1 cellular context compared by ENCODE assay signal in the genomic region with DNA sequence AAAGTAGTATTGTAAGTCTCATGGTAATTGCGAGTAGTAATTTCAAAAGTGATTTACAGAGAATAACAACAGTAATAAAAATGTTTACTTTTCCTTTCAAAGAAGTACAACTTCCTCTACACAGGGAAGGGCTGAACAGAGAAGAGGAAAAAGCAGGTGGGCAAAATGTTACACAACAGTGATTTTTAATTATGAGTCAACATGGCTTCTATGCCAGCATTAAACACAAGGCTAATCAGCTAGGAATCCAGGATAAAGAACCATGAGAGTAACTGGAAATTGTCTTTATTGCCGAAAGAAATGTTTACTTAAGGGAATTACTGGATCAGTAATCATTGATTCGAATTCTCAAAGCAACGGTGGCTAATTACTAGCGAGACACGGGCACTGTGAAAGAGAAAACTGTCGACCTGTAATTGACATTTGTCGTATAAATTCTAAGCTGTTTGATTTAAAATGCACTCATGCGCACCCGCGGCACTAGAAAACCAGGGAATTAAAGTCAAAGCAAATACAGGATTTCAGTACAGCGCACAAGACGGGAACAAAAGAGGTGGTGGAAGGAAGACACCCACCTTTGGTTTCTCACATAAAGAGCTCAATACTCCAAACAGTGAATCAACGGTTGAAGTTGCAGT.
TF ChIP-seq lines count a peak whose summit lies in the region.

No MANE protein-coding gene starts in this region.

TF ChIP-seq in GM23338, 12 proteins besides CTCF, POLR2A, EP300 and RAD21 (continued from another document):
- TF ChIP-seq ETS1 (IDR thresholded peaks at IDR 0.05): no peak
- TF ChIP-seq, protein P1, sequence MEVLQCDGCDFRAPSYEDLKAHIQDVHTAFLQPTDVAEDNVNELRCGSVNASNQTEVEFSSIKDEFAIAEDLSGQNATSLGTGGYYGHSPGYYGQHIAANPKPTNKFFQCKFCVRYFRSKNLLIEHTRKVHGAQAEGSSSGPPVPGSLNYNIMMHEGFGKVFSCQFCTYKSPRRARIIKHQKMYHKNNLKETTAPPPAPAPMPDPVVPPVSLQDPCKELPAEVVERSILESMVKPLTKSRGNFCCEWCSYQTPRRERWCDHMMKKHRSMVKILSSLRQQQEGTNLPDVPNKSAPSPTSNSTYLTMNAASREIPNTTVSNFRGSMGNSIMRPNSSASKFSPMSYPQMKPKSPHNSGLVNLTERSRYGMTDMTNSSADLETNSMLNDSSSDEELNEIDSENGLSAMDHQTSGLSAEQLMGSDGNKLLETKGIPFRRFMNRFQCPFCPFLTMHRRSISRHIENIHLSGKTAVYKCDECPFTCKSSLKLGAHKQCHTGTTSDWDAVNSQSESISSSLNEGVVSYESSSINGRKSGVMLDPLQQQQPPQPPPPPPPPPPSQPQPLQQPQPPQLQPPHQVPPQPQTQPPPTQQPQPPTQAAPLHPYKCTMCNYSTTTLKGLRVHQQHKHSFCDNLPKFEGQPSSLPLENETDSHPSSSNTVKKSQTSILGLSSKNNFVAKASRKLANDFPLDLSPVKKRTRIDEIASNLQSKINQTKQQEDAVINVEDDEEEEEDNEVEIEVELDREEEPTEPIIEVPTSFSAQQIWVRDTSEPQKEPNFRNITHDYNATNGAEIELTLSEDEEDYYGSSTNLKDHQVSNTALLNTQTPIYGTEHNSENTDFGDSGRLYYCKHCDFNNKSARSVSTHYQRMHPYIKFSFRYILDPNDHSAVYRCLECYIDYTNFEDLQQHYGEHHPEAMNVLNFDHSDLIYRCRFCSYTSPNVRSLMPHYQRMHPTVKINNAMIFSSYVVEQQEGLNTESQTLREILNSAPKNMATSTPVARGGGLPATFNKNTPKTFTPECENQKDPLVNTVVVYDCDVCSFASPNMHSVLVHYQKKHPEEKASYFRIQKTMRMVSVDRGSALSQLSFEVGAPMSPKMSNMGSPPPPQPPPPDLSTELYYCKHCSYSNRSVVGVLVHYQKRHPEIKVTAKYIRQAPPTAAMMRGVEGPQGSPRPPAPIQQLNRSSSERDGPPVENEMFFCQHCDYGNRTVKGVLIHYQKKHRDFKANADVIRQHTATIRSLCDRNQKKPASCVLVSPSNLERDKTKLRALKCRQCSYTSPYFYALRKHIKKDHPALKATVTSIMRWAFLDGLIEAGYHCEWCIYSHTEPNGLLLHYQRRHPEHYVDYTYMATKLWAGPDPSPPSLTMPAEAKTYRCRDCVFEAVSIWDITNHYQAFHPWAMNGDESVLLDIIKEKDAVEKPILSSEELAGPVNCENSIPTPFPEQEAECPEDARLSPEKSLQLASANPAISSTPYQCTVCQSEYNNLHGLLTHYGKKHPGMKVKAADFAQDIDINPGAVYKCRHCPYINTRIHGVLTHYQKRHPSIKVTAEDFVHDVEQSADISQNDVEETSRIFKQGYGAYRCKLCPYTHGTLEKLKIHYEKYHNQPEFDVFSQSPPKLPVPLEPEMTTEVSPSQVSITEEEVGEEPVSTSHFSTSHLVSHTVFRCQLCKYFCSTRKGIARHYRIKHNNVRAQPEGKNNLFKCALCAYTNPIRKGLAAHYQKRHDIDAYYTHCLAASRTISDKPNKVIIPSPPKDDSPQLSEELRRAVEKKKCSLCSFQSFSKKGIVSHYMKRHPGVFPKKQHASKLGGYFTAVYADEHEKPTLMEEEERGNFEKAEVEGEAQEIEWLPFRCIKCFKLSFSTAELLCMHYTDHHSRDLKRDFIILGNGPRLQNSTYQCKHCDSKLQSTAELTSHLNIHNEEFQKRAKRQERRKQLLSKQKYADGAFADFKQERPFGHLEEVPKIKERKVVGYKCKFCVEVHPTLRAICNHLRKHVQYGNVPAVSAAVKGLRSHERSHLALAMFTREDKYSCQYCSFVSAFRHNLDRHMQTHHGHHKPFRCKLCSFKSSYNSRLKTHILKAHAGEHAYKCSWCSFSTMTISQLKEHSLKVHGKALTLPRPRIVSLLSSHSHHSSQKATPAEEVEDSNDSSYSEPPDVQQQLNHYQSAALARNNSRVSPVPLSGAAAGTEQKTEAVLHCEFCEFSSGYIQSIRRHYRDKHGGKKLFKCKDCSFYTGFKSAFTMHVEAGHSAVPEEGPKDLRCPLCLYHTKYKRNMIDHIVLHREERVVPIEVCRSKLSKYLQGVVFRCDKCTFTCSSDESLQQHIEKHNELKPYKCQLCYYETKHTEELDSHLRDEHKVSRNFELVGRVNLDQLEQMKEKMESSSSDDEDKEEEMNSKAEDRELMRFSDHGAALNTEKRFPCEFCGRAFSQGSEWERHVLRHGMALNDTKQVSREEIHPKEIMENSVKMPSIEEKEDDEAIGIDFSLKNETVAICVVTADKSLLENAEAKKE (CRISPR knock-in tag; IDR thresholded peaks at IDR 0.05): no peak
- no peak for TF ChIP-seq EZH2phosphoT487 (IDR thresholded peaks at IDR 0.05; ENCODE audit: unreplicated experiment)
- TF ChIP-seq POLR2AphosphoS5 (IDR thresholded peaks at IDR 0.05; ENCODE audit: low read depth): no peak
